In genomic region chr21:17921579-17922530, GRCh38 we compare ENCODE assay signal across 14 cellular contexts.
DNase-seq lines count a peak whose midpoint lies in the region; ATAC-seq and TF ChIP-seq lines count a peak whose summit lies in the region.
"Had no signal": no experiment of that assay in that cellular context is flagged by ENCODE, and none has a peak within 500 bp of the region (broad histone marks: within the 10 kb centered on the region; RNA-seq: fewer than 3 reads in every experiment).

No MANE protein-coding gene starts in this region.

- no peak for ATAC-seq in stimulated activated naive CD8-positive, alpha-beta T cell treated with anti-CD3 and anti-CD28 coated beads, Interleukin-15, Interleukin-2, amounts not matched to agents 100 U/mL and 50 U/mL, for 24 hours
- no peak for ATAC-seq in activated CD4-positive, alpha-beta T cell treated with anti-CD3 and anti-CD28 coated beads for 36 hours

- intact Hi-C loops in activated CD4-positive, alpha-beta T cell treated with anti-CD3 and anti-CD28 coated beads for 36 hours (cut with DNase I, micrococcal nuclease) = loop anchor here in 1 of 2 experiments (10.0 kb wide), 1 partner anchor 537 kb away; no protein-coding TSS in a partner anchor

- no peaks in the 10 kb centered on the region for H3K4me1 ChIP-seq in osteoblast (ENCODE audit: insufficient read depth, low read length)
- H3K4me1 ChIP-seq: Caco-2, vagina had no signal

- no peaks in the 10 kb centered on the region for H3K27me3 Mint-ChIP-seq in activated CD4-positive, alpha-beta T cell treated with anti-CD3 and anti-CD28 coated beads for 36 hours
- peaks cover 8% of the 10 kb centered on the region for H3K27me3 Mint-ChIP-seq in mesothelial cell of epicardium (ENCODE audit: low read depth)

- H3K36me3 Mint-ChIP-seq in activated CD4-positive, alpha-beta T cell treated with anti-CD3 and anti-CD28 coated beads for 36 hours (ENCODE audit: low read depth) = peaks cover 3% of the 10 kb centered on the region
- H3K36me3 Mint-ChIP-seq in mesothelial cell of epicardium = peaks cover 11% of the 10 kb centered on the region

- no peaks in the 10 kb centered on the region for H3K4me1 Mint-ChIP-seq in activated CD4-positive, alpha-beta T cell treated with anti-CD3 and anti-CD28 coated beads for 36 hours
- peaks cover 9% of the 10 kb centered on the region for H3K4me1 Mint-ChIP-seq in mesothelial cell of epicardium

- H3K4me2 ChIP-seq in osteoblast (ENCODE audit: insufficient read depth, low read length) = no peak overlapping the region

- H3K27ac Mint-ChIP-seq in activated CD4-positive, alpha-beta T cell treated with anti-CD3 and anti-CD28 coated beads for 36 hours = no peak overlapping the region
- no peak overlapping the region for H3K27ac Mint-ChIP-seq in mesothelial cell of epicardium

- TF ChIP-seq CTCF in osteoblast (IDR thresholded peaks at IDR 0.05; ENCODE audit: extremely low read depth, low read depth, low read length) (no peak), mesothelial cell of epicardium (IDR thresholded peaks at IDR 0.05; ENCODE audit: unreplicated experiment) (no peak)

- no peaks in the 10 kb centered on the region for H3K9me3 ChIP-seq in osteoblast (ENCODE audit: low read depth, low read length)
- H3K9me3 ChIP-seq: Caco-2, ovary, vagina had no signal

- H3K27ac ChIP-seq in epithelial cell of prostate = peak overlapping the region; percentile 51
- no peak overlapping the region for H3K27ac ChIP-seq in osteoblast (ENCODE audit: low read depth, low read length)
- H3K27ac ChIP-seq: ovary, vagina had no signal

- no peak overlapping the region for H3K4me3 Mint-ChIP-seq in activated CD4-positive, alpha-beta T cell treated with anti-CD3 and anti-CD28 coated beads for 36 hours
- H3K4me3 Mint-ChIP-seq in mesothelial cell of epicardium = no peak overlapping the region

- peaks cover 9% of the 10 kb centered on the region for H3K9me3 Mint-ChIP-seq in activated CD4-positive, alpha-beta T cell treated with anti-CD3 and anti-CD28 coated beads for 36 hours (ENCODE audit: low read depth)
- H3K9me3 Mint-ChIP-seq in mesothelial cell of epicardium = peaks cover 33% of the 10 kb centered on the region

- H3K36me3 ChIP-seq in osteoblast (ENCODE audit: insufficient read depth, low read length) = no peaks in the 10 kb centered on the region
- H3K36me3 ChIP-seq: ovary, vagina had no signal

- no peaks in the 10 kb centered on the region for H3K27me3 ChIP-seq in osteoblast (ENCODE audit: insufficient read depth, low read length)
- H3K27me3 ChIP-seq: ovary, vagina had no signal

- no peaks in the 10 kb centered on the region for H3K79me2 ChIP-seq in osteoblast (ENCODE audit: insufficient read depth, low read length)

- CTCF ChIA-PET in activated CD4-positive, alpha-beta T cell treated with anti-CD3 and anti-CD28 coated beads for 36 hours (lab: Charles Lee) = interaction anchor here (0.5 to 1.5 kb wide), 8 partner anchors 9 to 362 kb away, joined by 3 to 6 read pairs (median 4); no protein-coding TSS in a partner anchor

- DNase-seq in GM03348 (ENCODE audit: low spot score) (peak; percentile 68), NCI-H69 (lab: John Stamatoyannopoulos, UW) (peak; percentile 89), epithelial cell of prostate (ENCODE audit: low read depth, low spot score) (peak; percentile 95), osteoblast (ENCODE audit: insufficient read length, low spot score, missing footprints) (peak; percentile 39), mesothelial cell of epicardium (ENCODE audit: low spot score in 2 of 2, unreplicated experiment in 2 of 2) (no peak)
- DNase-seq in stimulated activated naive CD8-positive, alpha-beta T cell treated with anti-CD3 and anti-CD28 coated beads, Interleukin-15, Interleukin-2, amounts not matched to agents 100 U/mL and 50 U/mL, for 24 hours = no peak
- no peak for DNase-seq in activated CD4-positive, alpha-beta T cell treated with anti-CD3 and anti-CD28 coated beads for 36 hours
- no peak for DNase-seq in stimulated activated CD4-positive, alpha-beta T cell treated with anti-CD3 and anti-CD28 coated beads, Interleukin-4, amount 100 ng/mL, for 4 hours
- DNase-seq: Caco-2, GOT3, NCI-H2171 treated with DMSO at 0.1 percent for 48 hours, ovary, T-helper 2 cell had no signal

- POLR2A ChIA-PET in activated CD4-positive, alpha-beta T cell treated with anti-CD3 and anti-CD28 coated beads for 36 hours (lab: Charles Lee) = no interaction called here

- no peaks in the 10 kb centered on the region for H4K20me1 ChIP-seq in osteoblast (ENCODE audit: insufficient read depth, low read length)

- no peak overlapping the region for H2AFZ ChIP-seq in osteoblast (ENCODE audit: low read length)

- no peak overlapping the region for H3K4me3 ChIP-seq in osteoblast (ENCODE audit: insufficient read depth, low read length)
- H3K4me3 ChIP-seq: ovary, vagina had no signal

Comparison
In these comparisons a context has a peak if more than half of its experiments do, and no peak if none do; other contexts are left out.
1. DNase-seq: peak in GM03348 (single experiment), NCI-H69 (single experiment), epithelial cell of prostate (single experiment) and osteoblast (single experiment); none in stimulated activated naive CD8-positive, alpha-beta T cell treated with anti-CD3 and anti-CD28 coated beads, Interleukin-15, Interleukin-2, amounts not matched to agents 100 U/mL and 50 U/mL, for 24 hours (single experiment), activated CD4-positive, alpha-beta T cell treated with anti-CD3 and anti-CD28 coated beads for 36 hours (single experiment), mesothelial cell of epicardium (0 of 2) and stimulated activated CD4-positive, alpha-beta T cell treated with anti-CD3 and anti-CD28 coated beads, Interleukin-4, amount 100 ng/mL, for 4 hours (0 of 2).